Comparison of ENCODE assay signal across 20 cellular contexts in genomic region chr6:35084041-35084491, GRCh38. TPM values are rescaled to one million over a fixed set of nuclear protein-coding genes. Genes with fewer than 3 reads are reported as not detected.
DNase-seq lines count a peak whose midpoint lies in the region; ATAC-seq and TF ChIP-seq lines count a peak whose summit lies in the region.
"Had no signal": no experiment of that assay in that cellular context is flagged by ENCODE, and none has a peak within 500 bp of the region (broad histone marks: within the 10 kb centered on the region; RNA-seq: fewer than 3 reads in every experiment).

No MANE protein-coding gene starts in this region.

- no peak overlapping the region for H3K4me3 Mint-ChIP-seq in glutamatergic neuron (ENCODE audit: unreplicated experiment)
- H3K4me3 Mint-ChIP-seq: activated CD8-positive, alpha-beta T cell treated with anti-CD3 and anti-CD28 coated beads for 36 hours; activated T-cell treated with anti-CD3 and anti-CD28 coated beads, Interleukin-2, amount 50 U/mL, for 72 hours; CD4-positive, CD25-positive, alpha-beta regulatory T cell; HFFc6 had no signal

- H2AFZ ChIP-seq in osteoblast (ENCODE audit: low read length), result no peak overlapping the region

- H3K4me3 ChIP-seq in osteoblast (ENCODE audit: insufficient read depth, low read length), result no peak overlapping the region
- H3K4me3 ChIP-seq: A549, esophagus squamous epithelium, pancreas, skin epidermis had no signal

- ATAC-seq in HG02938 (IDR thresholded peaks at IDR 0.05; ENCODE audit: unreplicated experiment), result no peak
- ATAC-seq: A549; activated CD8-positive, alpha-beta T cell treated with anti-CD3 and anti-CD28 coated beads for 36 hours; activated T-cell treated with anti-CD3 and anti-CD28 coated beads, Interleukin-2, amount 50 U/mL, for 72 hours; pancreas had no signal

- H3K27me3 ChIP-seq in osteoblast (ENCODE audit: insufficient read depth, low read length), result no peaks in the 10 kb centered on the region
- H3K27me3 ChIP-seq: esophagus squamous epithelium, pancreas had no signal

- peaks cover 1% of the 10 kb centered on the region for H3K9me3 Mint-ChIP-seq in glutamatergic neuron (ENCODE audit: unreplicated experiment)
- H3K9me3 Mint-ChIP-seq: activated CD8-positive, alpha-beta T cell treated with anti-CD3 and anti-CD28 coated beads for 36 hours; activated T-cell treated with anti-CD3 and anti-CD28 coated beads, Interleukin-2, amount 50 U/mL, for 72 hours; CD4-positive, CD25-positive, alpha-beta regulatory T cell; HFFc6 had no signal

- no peak for TF ChIP-seq CTCF in glutamatergic neuron (IDR thresholded peaks at IDR 0.05; ENCODE audit: partially characterized antibody, unreplicated experiment)
- TF ChIP-seq CTCF in osteoblast (IDR thresholded peaks at IDR 0.05; ENCODE audit: extremely low read depth, low read depth, low read length), result no peak

- in situ Hi-C loops in ACHN (cut with HindIII; ENCODE audit: low pct_ligation_motif_present, low pct_unique_long_range_greater_than_20kb, low sequenced_read_pairs), result no loop called here

- H3K36me3 ChIP-seq in osteoblast (ENCODE audit: insufficient read depth, low read length), result peaks cover 14% of the 10 kb centered on the region

- peak overlapping the region; percentile 17 for H3K27ac Mint-ChIP-seq in glutamatergic neuron (ENCODE audit: unreplicated experiment)
- H3K27ac Mint-ChIP-seq: activated CD8-positive, alpha-beta T cell treated with anti-CD3 and anti-CD28 coated beads for 36 hours; activated T-cell treated with anti-CD3 and anti-CD28 coated beads, Interleukin-2, amount 50 U/mL, for 72 hours; CD4-positive, CD25-positive, alpha-beta regulatory T cell; HFFc6 had no signal

- H4K20me1 ChIP-seq in osteoblast (ENCODE audit: insufficient read depth, low read length), result no peaks in the 10 kb centered on the region

- no peak overlapping the region for H3K27ac ChIP-seq in osteoblast (ENCODE audit: low read depth, low read length)
- H3K27ac ChIP-seq: A549, pancreas had no signal

- H3K9me3 ChIP-seq in osteoblast (ENCODE audit: low read depth, low read length), result no peaks in the 10 kb centered on the region
- H3K9me3 ChIP-seq: A549, esophagus squamous epithelium, pancreas had no signal

- no peaks in the 10 kb centered on the region for H3K79me2 ChIP-seq in osteoblast (ENCODE audit: insufficient read depth, low read length)

- H3K36me3 Mint-ChIP-seq in glutamatergic neuron (ENCODE audit: unreplicated experiment), result no peaks in the 10 kb centered on the region

- peaks cover 8% of the 10 kb centered on the region for H3K27me3 Mint-ChIP-seq in glutamatergic neuron (ENCODE audit: unreplicated experiment)
- H3K27me3 Mint-ChIP-seq: activated CD8-positive, alpha-beta T cell treated with anti-CD3 and anti-CD28 coated beads for 36 hours; CD4-positive, CD25-positive, alpha-beta regulatory T cell had no signal

- H3K4me1 Mint-ChIP-seq in glutamatergic neuron (ENCODE audit: low read depth, unreplicated experiment), result peaks cover 13% of the 10 kb centered on the region

- H3K4me1 ChIP-seq in osteoblast (ENCODE audit: insufficient read depth, low read length), result no peaks in the 10 kb centered on the region
- H3K4me1 ChIP-seq: A549, pancreas had no signal

- DNase-seq in activated CD8-positive, alpha-beta memory T cell treated with anti-CD3 and anti-CD28 coated beads, Interleukin-2, amount 50 U/mL, for 48 hours, result peak; percentile 28
- no peak for DNase-seq in activated CD8-positive, alpha-beta memory T cell treated with anti-CD3 and anti-CD28 coated beads, Interleukin-2, amount 50 U/mL, for 4 hours
- DNase-seq in glutamatergic neuron (no peak), osteoblast (ENCODE audit: insufficient read length, low spot score, missing footprints) (peak; percentile 78), ACHN (no peak), COR-L47 (lab: John Stamatoyannopoulos, UW) (no peak), GM19238 (ENCODE audit: insufficient read length, low spot score) (no peak)
- DNase-seq: activated CD8-positive, alpha-beta T cell treated with anti-CD3 and anti-CD28 coated beads for 36 hours; activated T-cell treated with anti-CD3 and anti-CD28 coated beads, Interleukin-2, amount 50 U/mL, for 72 hours; CD4-positive, CD25-positive, alpha-beta regulatory T cell; esophagus squamous epithelium; HFFc6; NCI-H146; NCI-H446 had no signal

- no peak overlapping the region for H3K4me2 ChIP-seq in osteoblast (ENCODE audit: insufficient read depth, low read length)
- H3K4me2 ChIP-seq: A549 had no signal

RNA-seq across cellular contexts. Expression of gene TCP11, which starts 57.1 kb away (rescaled TPM):
- total RNA-seq in glutamatergic neuron (ENCODE audit: unreplicated experiment), result not detected
- total RNA-seq in osteoblast, result 0.29 and 0.72 TPM in 2 replicates
- total RNA-seq: activated CD8-positive, alpha-beta T cell treated with anti-CD3 and anti-CD28 coated beads for 36 hours; activated T-cell treated with anti-CD3 and anti-CD28 coated beads, Interleukin-2, amount 50 U/mL, for 72 hours; CD4-positive, CD25-positive, alpha-beta regulatory T cell; M059J; mucosa of gallbladder had no signal

Comparison
In these comparisons a context has a peak if more than half of its experiments do, and no peak if none do; other contexts are left out.
1. DNase-seq: peak in activated CD8-positive, alpha-beta memory T cell treated with anti-CD3 and anti-CD28 coated beads, Interleukin-2, amount 50 U/mL, for 48 hours (single experiment) and osteoblast (single experiment); none in activated CD8-positive, alpha-beta memory T cell treated with anti-CD3 and anti-CD28 coated beads, Interleukin-2, amount 50 U/mL, for 4 hours (single experiment), glutamatergic neuron (single experiment), ACHN (single experiment), COR-L47 (single experiment) and GM19238 (single experiment).